In genomic region chr12:120842595-120842994, GRCh38 we compare ENCODE assay signal across 20 cellular contexts.
"Had no signal": no experiment of that assay in that cellular context is flagged by ENCODE, and none has a peak within 500 bp of the region (broad histone marks: within the 10 kb centered on the region; RNA-seq: fewer than 3 reads in every experiment).

No MANE protein-coding gene starts in this region.

- H3K36me3 ChIP-seq: lower lobe of right lung, sigmoid colon, thyroid gland, WERI-Rb-1 had no signal

- H3K4me3 ChIP-seq: lower lobe of right lung, sigmoid colon, spleen, thyroid gland had no signal

- ATAC-seq: activated naive CD4-positive, alpha-beta T cell treated with anti-CD3 and anti-CD28 coated beads, Interleukin-2, amount 50 U/mL, for 72 hours; lower lobe of right lung; stimulated activated naive B cell treated with anti-CD40 and anti-IgM and Interleukin-4, amounts not matched to agents 10 μg/mL and 1 μg/mL and 100 μg/mL, for 72 hours had no signal

- H3K4me3 Mint-ChIP-seq: activated CD4-positive, alpha-beta memory T cell treated with anti-CD3 and anti-CD28 coated beads for 36 hours; activated T-helper 1 cell treated with anti-CD3 and anti-CD28 coated beads, Interleukin-12 subunit alpha, Interleukin-12 subunit beta, Interleukin-2, Interleukin-4 antibody, amounts not matched to agents 30 ng/mL and 10 ng/mL and 1 ng/mL, durations not matched to agents 14 hours and 24 hours and 36 hours; nephron; stimulated activated naive B cell treated with anti-CD40 and anti-IgM and Interleukin-4, amounts not matched to agents 10 μg/mL and 1 μg/mL and 100 μg/mL, for 72 hours had no signal

- H3K9me3 Mint-ChIP-seq: activated CD4-positive, alpha-beta memory T cell treated with anti-CD3 and anti-CD28 coated beads for 36 hours; activated naive CD4-positive, alpha-beta T cell treated with anti-CD3 and anti-CD28 coated beads, Interleukin-2, amount 50 U/mL, for 72 hours; activated T-helper 1 cell treated with anti-CD3 and anti-CD28 coated beads, Interleukin-12 subunit alpha, Interleukin-12 subunit beta, Interleukin-2, Interleukin-4 antibody, amounts not matched to agents 30 ng/mL and 10 ng/mL and 1 ng/mL, durations not matched to agents 14 hours and 24 hours and 36 hours; nephron; stimulated activated naive B cell treated with anti-CD40 and anti-IgM and Interleukin-4, amounts not matched to agents 10 μg/mL and 1 μg/mL and 100 μg/mL, for 72 hours had no signal

- H3K36me3 Mint-ChIP-seq: activated naive CD4-positive, alpha-beta T cell treated with anti-CD3 and anti-CD28 coated beads, Interleukin-2, amount 50 U/mL, for 72 hours had no signal

- H3K27me3 Mint-ChIP-seq: activated CD4-positive, alpha-beta memory T cell treated with anti-CD3 and anti-CD28 coated beads for 36 hours; stimulated activated naive B cell treated with anti-CD40 and anti-IgM and Interleukin-4, amounts not matched to agents 10 μg/mL and 1 μg/mL and 100 μg/mL, for 72 hours had no signal

- DNase-seq: activated CD4-positive, alpha-beta memory T cell treated with anti-CD3 and anti-CD28 coated beads for 36 hours; activated gamma-delta T cell treated with Interleukin-2 at 50 U/mL for 16 hours; activated T-cell treated with anti-CD3 and anti-CD28 coated beads for 4 hours; erythroblast; foreskin melanocyte; glutamatergic neuron; hippocampal formation; islet precursor cell; lower lobe of right lung; nucleus accumbens; posterior cingulate gyrus; sigmoid colon; spleen; stimulated activated CD4-positive, alpha-beta T cell treated with anti-CD3 and anti-CD28 coated beads, Interleukin-4, amount 100 ng/mL, for 4 hours; stimulated activated naive B cell treated with anti-CD40 and anti-IgM and Interleukin-4, amounts not matched to agents 10 μg/mL and 1 μg/mL and 100 μg/mL, for 72 hours; thyroid gland; WERI-Rb-1 had no signal

- H3K27me3 ChIP-seq: sigmoid colon, spleen, thyroid gland had no signal

- H3K27ac Mint-ChIP-seq: activated CD4-positive, alpha-beta memory T cell treated with anti-CD3 and anti-CD28 coated beads for 36 hours; activated naive CD4-positive, alpha-beta T cell treated with anti-CD3 and anti-CD28 coated beads, Interleukin-2, amount 50 U/mL, for 72 hours; activated T-helper 1 cell treated with anti-CD3 and anti-CD28 coated beads, Interleukin-12 subunit alpha, Interleukin-12 subunit beta, Interleukin-2, Interleukin-4 antibody, amounts not matched to agents 30 ng/mL and 10 ng/mL and 1 ng/mL, durations not matched to agents 14 hours and 24 hours and 36 hours; nephron; stimulated activated naive B cell treated with anti-CD40 and anti-IgM and Interleukin-4, amounts not matched to agents 10 μg/mL and 1 μg/mL and 100 μg/mL, for 72 hours had no signal

- H3K27ac ChIP-seq: lower lobe of right lung, sigmoid colon, thyroid gland, WERI-Rb-1 had no signal

- H3K9me3 ChIP-seq: lower lobe of right lung, sigmoid colon, spleen, thyroid gland had no signal
